ENCODE assay signal across 8 cellular contexts in genomic region chr19:50922316-50922853, GRCh38.
DNase-seq lines count a peak whose midpoint lies in the region; ATAC-seq and TF ChIP-seq lines count a peak whose summit lies in the region.

No MANE protein-coding gene starts in this region.

- TF ChIP-seq CTCF in VCaP (conservative IDR thresholded peaks at IDR 0.05), result peak; percentile 94

- ATAC-seq in HG02759 (IDR thresholded peaks at IDR 0.05; ENCODE audit: unreplicated experiment) (peak; percentile 78), HG02588 (IDR thresholded peaks at IDR 0.05; ENCODE audit: unreplicated experiment) (no peak)

- peak overlapping the region; percentile 83 for H3K27ac ChIP-seq in VCaP

- in situ Hi-C loops in T47D (cut with HindIII; ENCODE audit: low pct_unique_long_range_greater_than_20kb, low sequenced_read_pairs), result no loop called here

- peak; percentile 87 for DNase-seq in DMS53 treated with DMSO at 0.1 percent for 48 hours (lab: John Stamatoyannopoulos, UW; ENCODE audit: unreplicated experiment)
- DNase-seq in NCI-H2171 treated with DMSO at 0.1 percent for 48 hours (lab: John Stamatoyannopoulos, UW), result peak; percentile 84
- DNase-seq in T47D (ENCODE audit: low read depth in 1 of 2, low spot score in 1 of 2), result peak; percentile 59 to 85
- peak; percentile 92 for DNase-seq in iPS-NIHi11 (ENCODE audit: low spot score)
- DNase-seq in stimulated activated CD4-positive, alpha-beta T cell treated with anti-CD3 and anti-CD28 coated beads, Interleukin-12 subunit alpha, Interleukin-12 subunit beta, amount 100 ng/mL, for 48 hours (ENCODE audit: low read depth in 2 of 3, low spot score in 1 of 3), result peak; percentile 59 to 87 (median 65)
